ENCODE assay signal across 8 cellular contexts in the genomic region with DNA sequence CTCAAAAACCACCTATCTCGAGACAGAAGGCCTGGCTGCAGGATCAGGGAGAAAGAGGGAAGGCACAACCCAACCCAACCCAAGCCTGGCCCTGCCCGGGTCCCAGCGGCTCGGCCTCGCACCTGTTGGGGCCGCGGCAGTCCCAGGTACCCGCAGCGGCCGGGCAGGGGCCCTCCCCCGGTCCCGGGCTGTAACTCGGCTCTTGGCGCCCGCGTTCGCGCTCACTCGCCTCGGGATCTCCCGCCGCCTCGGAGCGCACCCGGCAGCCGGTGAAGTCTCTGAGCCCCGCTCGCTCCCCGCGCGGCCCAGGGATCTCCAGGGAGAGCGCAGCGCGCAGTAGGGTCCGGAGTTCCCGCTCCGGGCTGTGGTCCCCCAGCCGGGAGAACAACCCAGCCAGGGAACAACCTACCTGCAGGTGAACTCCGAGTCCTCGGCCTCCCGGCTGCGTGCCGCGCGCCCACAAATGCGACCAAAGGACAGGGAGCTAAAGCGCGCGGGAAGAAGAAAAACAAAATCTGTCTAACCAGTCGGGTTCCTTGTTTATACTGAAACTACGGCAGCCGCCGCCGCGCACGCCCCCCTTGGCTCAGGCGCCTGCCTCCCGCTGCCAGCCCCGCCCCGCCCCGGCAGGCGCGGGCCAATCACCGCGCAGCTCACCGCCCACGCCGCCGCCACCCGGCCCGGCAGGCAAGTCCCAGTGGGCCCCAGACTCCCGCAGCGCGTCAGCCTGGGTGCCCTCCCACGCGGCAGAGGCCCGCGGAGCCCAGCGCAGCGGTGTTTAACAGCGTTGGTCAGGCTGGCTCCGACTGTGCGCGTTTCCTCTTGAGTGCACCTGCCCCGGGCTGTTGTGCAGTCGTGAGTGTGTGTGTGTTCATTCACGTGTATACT. TPM values are rescaled to one million over a fixed set of nuclear protein-coding genes. Genes with fewer than 3 reads are reported as not detected.
DNase-seq lines count a peak whose midpoint lies in the region; ATAC-seq and TF ChIP-seq lines count a peak whose summit lies in the region.

A gene (minus strand): TSS at position 547 of the 888 bp plus-strand sequence. CDS start 12,399 bp downstream, outside the sequence.

- peaks cover 22% of the 10 kb centered on the region for H3K27me3 Mint-ChIP-seq in GM23338 (ENCODE audit: insufficient read depth, low read depth, poor library complexity)
- peaks cover 0 to 3% of the 10 kb centered on the region in 2 donors for H3K27me3 Mint-ChIP-seq in natural killer cell treated with Interleukin-12 subunit alpha and Interleukin-12 subunit beta and Interleukin-15 and Interleukin-18, amount 100 ng/mL, for 72 hours

- H3K79me2 ChIP-seq in GM23338 (replicated peaks; ENCODE audit: insufficient read depth), result no peaks in the 10 kb centered on the region

- H3F3A ChIP-seq in GM23338 (replicated peaks; ENCODE audit: low read depth), result no peaks in the 10 kb centered on the region

- TF ChIP-seq CTCF in GM23338 (conservative IDR thresholded peaks at IDR 0.05; ENCODE audit: low read depth in 2 of 2) (no peak), LNCaP clone FGC (IDR thresholded peaks at IDR 0.05; ENCODE audit: control insufficient read depth, extremely low read depth, insufficient read depth) (no peak), RWPE2 (IDR thresholded peaks at IDR 0.05; ENCODE audit: poor library complexity, severe bottlenecking) (peak; percentile 10), fibroblast of the aortic adventitia (IDR thresholded peaks at IDR 0.05; ENCODE audit: insufficient read depth, low read length) (no peak)

- H3K27ac Mint-ChIP-seq in GM23338, result no peak within 1 kb of the TSS
- peak within 1 kb of the TSS; percentile 85 to 87 for H3K27ac Mint-ChIP-seq in natural killer cell treated with Interleukin-12 subunit alpha and Interleukin-12 subunit beta and Interleukin-15 and Interleukin-18, amount 100 ng/mL, for 72 hours

- H2AFZ ChIP-seq in GM23338, result peak within 1 kb of the TSS; percentile 96

- peaks cover 25% of the 10 kb centered on the region for H3K4me1 ChIP-seq in GM23338 (ENCODE audit: insufficient read depth)
- no peaks in the 10 kb centered on the region for H3K4me1 ChIP-seq in RWPE2 (ENCODE audit: insufficient read depth, poor library complexity, severe bottlenecking)

- H3K4me3 Mint-ChIP-seq in GM23338, result peak within 1 kb of the TSS; percentile 83
- peak within 1 kb of the TSS; percentile 98 for H3K4me3 Mint-ChIP-seq in natural killer cell treated with Interleukin-12 subunit alpha and Interleukin-12 subunit beta and Interleukin-15 and Interleukin-18, amount 100 ng/mL, for 72 hours

- DNase-seq in DMS79 (lab: John Stamatoyannopoulos, UW), result peak; percentile 55
- DNase-seq in GM23338 (ENCODE audit: low spot score), result peak; percentile 76
- peak; percentile 43 for DNase-seq in LNCaP clone FGC (ENCODE audit: low read depth)
- peak; percentile 64 for DNase-seq in RWPE2 (ENCODE audit: low spot score)
- peak; percentile 96 for DNase-seq in activated T-helper 9 cell treated with anti-CD3 and anti-CD28 coated beads, Interleukin-2, amount 50 U/mL, for 16 hours (ENCODE audit: low read depth)
- DNase-seq in fibroblast of the aortic adventitia (ENCODE audit: low read depth), result peak; percentile 37
- peak; percentile 99 for DNase-seq in natural killer cell treated with Interleukin-12 subunit alpha and Interleukin-12 subunit beta and Interleukin-15 and Interleukin-18, amount 100 ng/mL, for 72 hours (ENCODE audit: low spot score)
- DNase-seq in stimulated activated naive CD4-positive, alpha-beta T cell treated with Interleukin-2 at 50 U/mL for 16 hours (lab: John Stamatoyannopoulos, UW), result peak; percentile 95

- ATAC-seq in GM23338 (peak; percentile 79), RWPE2 (ENCODE audit: low read depth) (peak; percentile 86)
- peak; percentile 98 for ATAC-seq in natural killer cell treated with Interleukin-12 subunit alpha and Interleukin-12 subunit beta and Interleukin-15 and Interleukin-18, amount 100 ng/mL, for 72 hours

- H3K9me2 ChIP-seq in GM23338 (ENCODE audit: insufficient read depth), result no peaks in the 10 kb centered on the region

- no peaks in the 10 kb centered on the region for H4K20me1 ChIP-seq in GM23338 (replicated peaks; ENCODE audit: insufficient read depth)

- H3K9me3 Mint-ChIP-seq in GM23338, result peaks cover 6% of the 10 kb centered on the region; the same call in 1 of the 3 replicates
- no peaks in the 10 kb centered on the region for H3K9me3 Mint-ChIP-seq in natural killer cell treated with Interleukin-12 subunit alpha and Interleukin-12 subunit beta and Interleukin-15 and Interleukin-18, amount 100 ng/mL, for 72 hours

- H3K4me3 ChIP-seq in GM23338 (peak within 1 kb of the TSS; percentile 79), LNCaP clone FGC (ENCODE audit: low read depth, low read length) (peak within 1 kb of the TSS; percentile 60), RWPE2 (ENCODE audit: severe bottlenecking) (peak within 1 kb of the TSS; percentile 38), fibroblast of the aortic adventitia (ENCODE audit: low read depth, low read length) (peak within 1 kb of the TSS; percentile 67)

- H3K9me3 ChIP-seq in RWPE2 (ENCODE audit: severe bottlenecking), result no peaks in the 10 kb centered on the region

- H3K36me3 Mint-ChIP-seq in GM23338 (ENCODE audit: low read depth), result no peaks in the 10 kb centered on the region; the same call in 2 of the 3 replicates
- H3K36me3 Mint-ChIP-seq in natural killer cell treated with Interleukin-12 subunit alpha and Interleukin-12 subunit beta and Interleukin-15 and Interleukin-18, amount 100 ng/mL, for 72 hours, result peaks cover under 1% of the 10 kb centered on the region

- H3K27me3 ChIP-seq in GM23338 (ENCODE audit: insufficient read depth) (peaks cover 24% of the 10 kb centered on the region), RWPE2 (ENCODE audit: insufficient read depth, poor library complexity, severe bottlenecking) (peaks cover 31% of the 10 kb centered on the region)

- H3K27ac ChIP-seq in GM23338 (ENCODE audit: low read depth) (no peak within 1 kb of the TSS; the same call in 1 of the 2 replicates), RWPE2 (ENCODE audit: poor library complexity, severe bottlenecking) (no peak within 1 kb of the TSS)

- peak within 1 kb of the TSS; percentile 85 for H3K4me2 ChIP-seq in GM23338

- H3K4me1 Mint-ChIP-seq in GM23338, result peaks cover 25% of the 10 kb centered on the region
- H3K4me1 Mint-ChIP-seq in natural killer cell treated with Interleukin-12 subunit alpha and Interleukin-12 subunit beta and Interleukin-15 and Interleukin-18, amount 100 ng/mL, for 72 hours (ENCODE audit: low read depth in 2 of 2), result peaks cover 44% of the 10 kb centered on the region in 2 donors

- no peaks in the 10 kb centered on the region for H3K36me3 ChIP-seq in GM23338 (ENCODE audit: insufficient read depth)
- no peaks in the 10 kb centered on the region for H3K36me3 ChIP-seq in RWPE2 (ENCODE audit: low read depth)

TF ChIP-seq in GM23338, 12 proteins besides CTCF, POLR2A, EP300 and RAD21:
- TF ChIP-seq EZH2 (IDR thresholded peaks at IDR 0.05; ENCODE audit: low read depth, unreplicated experiment), result no peak
TF ChIP-seq in GM23338: peak in this region for 0.

RNA-seq across cellular contexts. Expression of the gene that starts here (rescaled TPM):
- total RNA-seq in GM23338 (2014; rRNA removed; shearing (Covaris generic)), result 2.8 and 5.3 TPM in 2 replicates
- 5.2 and 5.6 TPM in 2 replicates for polyA plus RNA-seq in GM23338 (2016; fragmentation: Nextera tagmentation; extraction: Ambion mirVana)
- total RNA-seq in fibroblast of the aortic adventitia (ENCODE audit: low replicate concordance), result 1.2 and 2.0 TPM in 2 replicates
- total RNA-seq in natural killer cell treated with Interleukin-12 subunit alpha and Interleukin-12 subunit beta and Interleukin-15 and Interleukin-18, amount 100 ng/mL, for 72 hours, result 10 to 100 TPM in 1 of 2 donors, 1 to 10 TPM in 1; 3.9 to 18.5 TPM

Comparison
In these comparisons a context has a peak if more than half of its experiments do, and no peak if none do; other contexts are left out.
1. DNase-seq: peak in every context shown above with its lines; median percentile 99 in natural killer cell treated with Interleukin-12 subunit alpha and Interleukin-12 subunit beta and Interleukin-15 and Interleukin-18, amount 100 ng/mL, for 72 hours; 96 in activated T-helper 9 cell treated with anti-CD3 and anti-CD28 coated beads, Interleukin-2, amount 50 U/mL, for 16 hours; 95 in stimulated activated naive CD4-positive, alpha-beta T cell treated with Interleukin-2 at 50 U/mL for 16 hours; 76 in GM23338; 64 in RWPE2; 55 in DMS79; 43 in LNCaP clone FGC; 37 in fibroblast of the aortic adventitia.